20 cellular contexts compared by ENCODE assay signal in genomic region chr10:77029684-77030407, GRCh38.
"Had no signal": no experiment of that assay in that cellular context is flagged by ENCODE, and none has a peak within 500 bp of the region (broad histone marks: within the 10 kb centered on the region; RNA-seq: fewer than 3 reads in every experiment).

No MANE protein-coding gene starts in this region.

- H3K4me1 Mint-ChIP-seq: memory B cell; natural killer cell; stimulated activated naive B cell treated with anti-CD40 and anti-IgM and Interleukin-4, amounts not matched to agents 10 μg/mL and 1 μg/mL and 100 μg/mL, for 72 hours had no signal

- H3K27ac ChIP-seq: body of pancreas, esophagus squamous epithelium, foreskin keratinocyte, psoas muscle, thyroid gland had no signal

- H3K27me3 ChIP-seq: body of pancreas, esophagus squamous epithelium, thyroid gland had no signal

- H3K36me3 ChIP-seq: esophagus squamous epithelium, thyroid gland had no signal

- H3K4me1 ChIP-seq: body of pancreas, esophagus squamous epithelium, foreskin keratinocyte, psoas muscle, thyroid gland had no signal

- H3K36me3 Mint-ChIP-seq: activated naive CD8-positive, alpha-beta T cell; memory B cell; natural killer cell; stimulated activated naive B cell treated with anti-CD40 and anti-IgM and Interleukin-4, amounts not matched to agents 10 μg/mL and 1 μg/mL and 100 μg/mL, for 72 hours had no signal

- DNase-seq: activated CD4-positive, alpha-beta T cell treated with anti-CD3 and anti-CD28 coated beads, Interleukin-2, amount 50 U/mL, for 1 hour; activated CD8-positive, alpha-beta memory T cell treated with anti-CD3 and anti-CD28 coated beads for 24 hours; activated gamma-delta T cell treated with Interleukin-2 at 50 U/mL for 16 hours; amniotic stem cell; body of pancreas; caudate nucleus; cortex of kidney; effector CD4-positive, alpha-beta T cell; esophagus squamous epithelium; foreskin keratinocyte; head of caudate nucleus; left ventricle myocardium superior; natural killer cell; nucleus accumbens; psoas muscle; stimulated activated CD4-positive, alpha-beta T cell treated with anti-CD3 and anti-CD28 coated beads, Interleukin-2, amount 100 ng/mL, for 48 hours; stimulated activated naive B cell treated with anti-CD40 and anti-IgM and Interleukin-4, amounts not matched to agents 10 μg/mL and 1 μg/mL and 100 μg/mL, for 72 hours; thyroid gland had no signal

- H3K4me3 ChIP-seq: body of pancreas, esophagus squamous epithelium, psoas muscle, thyroid gland had no signal

- H3K4me3 Mint-ChIP-seq: activated naive CD8-positive, alpha-beta T cell; memory B cell; natural killer cell; stimulated activated naive B cell treated with anti-CD40 and anti-IgM and Interleukin-4, amounts not matched to agents 10 μg/mL and 1 μg/mL and 100 μg/mL, for 72 hours had no signal

- H3K9me3 Mint-ChIP-seq: memory B cell; natural killer cell; stimulated activated naive B cell treated with anti-CD40 and anti-IgM and Interleukin-4, amounts not matched to agents 10 μg/mL and 1 μg/mL and 100 μg/mL, for 72 hours had no signal

- H3K9me3 ChIP-seq: body of pancreas, esophagus squamous epithelium, psoas muscle, thyroid gland had no signal

- H3K27ac Mint-ChIP-seq: activated naive CD8-positive, alpha-beta T cell; memory B cell; natural killer cell; stimulated activated naive B cell treated with anti-CD40 and anti-IgM and Interleukin-4, amounts not matched to agents 10 μg/mL and 1 μg/mL and 100 μg/mL, for 72 hours had no signal
